ENCODE assay signal across 17 cellular contexts in the genomic region with DNA sequence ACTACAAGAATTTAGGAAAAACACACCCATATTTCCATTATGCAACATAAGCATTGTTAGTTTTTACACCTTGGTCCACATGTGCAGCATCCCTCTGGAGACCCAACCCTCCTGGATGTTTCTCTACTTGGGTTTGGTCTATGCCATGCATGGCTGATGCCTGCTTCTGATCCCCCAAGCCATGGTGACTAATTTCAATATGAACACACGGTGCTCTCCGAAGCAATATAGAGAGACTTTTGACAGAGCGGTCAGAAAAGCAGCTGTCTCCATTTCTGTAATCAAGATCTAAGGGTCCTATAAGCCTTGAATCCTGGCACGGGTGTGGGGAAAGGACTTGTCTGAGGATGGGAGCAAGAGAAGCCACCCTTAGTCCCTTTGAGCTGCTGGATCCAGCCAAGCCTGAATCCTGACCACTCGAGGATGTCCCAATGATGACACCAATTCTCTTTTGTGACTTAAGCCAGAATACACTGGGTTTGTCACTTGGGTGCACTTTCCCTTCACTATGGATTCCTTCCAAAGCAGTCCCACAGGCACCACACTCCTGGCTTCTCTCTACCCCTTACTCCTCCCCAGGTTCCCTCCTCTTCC.
A peak's percentile ranks its signal among the peaks of the same experiment; 100 is the strongest.
DNase-seq lines count a peak whose midpoint lies in the region; ATAC-seq, FAIRE-seq and TF ChIP-seq lines count a peak whose summit lies in the region.
"Had no signal": no experiment of that assay in that cellular context is flagged by ENCODE, and none has a peak within 500 bp of the region (broad histone marks: within the 10 kb centered on the region; RNA-seq: fewer than 3 reads in every experiment).

No MANE protein-coding gene starts in this region.

- TF ChIP-seq CTCF in SK-N-SH (IDR thresholded peaks at IDR 0.05) (no peak), GM12878 (IDR thresholded peaks at IDR 0.05 in 2 of 3, conservative IDR thresholded peaks at IDR 0.05 in 1 of 3; ENCODE audit: control insufficient read depth in 2 of 3, extremely low read depth in 1 of 3, insufficient read depth in 1 of 3, low read depth in 3 of 3, low read length in 3 of 3) (no peak), progenitor cell of endocrine pancreas (IDR thresholded peaks at IDR 0.05; ENCODE audit: unreplicated experiment) (no peak)

- ATAC-seq in SK-N-SH treated with all-trans-retinoic acid at 6 μM for 48 hours (no peak), HG02610 (IDR thresholded peaks at IDR 0.05; ENCODE audit: unreplicated experiment) (peak; percentile 47), GM12878 (peak; percentile 29), GM21423 (IDR thresholded peaks at IDR 0.05; ENCODE audit: unreplicated experiment) (no peak)

- H2AFZ ChIP-seq in SK-N-SH (ENCODE audit: low read depth) (no peak overlapping the region), GM12878 (ENCODE audit: control insufficient read depth, low read depth, low read length) (no peak overlapping the region)

- H3K9me3 ChIP-seq in SK-N-SH, result no peaks in the 10 kb centered on the region
- H3K9me3 ChIP-seq in GM12878 (replicated peaks; ENCODE audit: control insufficient read depth, insufficient read depth, low read length), result peaks cover 9% of the 10 kb centered on the region
- H3K9me3 ChIP-seq: psoas muscle, thoracic aorta had no signal

- H3K4me3 ChIP-seq in SK-N-SH (ENCODE audit: low read depth in 2 of 2, low read length in 1 of 2) (no peak overlapping the region), GM12878 (no peak overlapping the region)
- H3K4me3 ChIP-seq: psoas muscle, thoracic aorta had no signal

- in situ Hi-C loops in GM12878 (cut with MboI), result no loop called here

- H3K4me3 Mint-ChIP-seq in progenitor cell of endocrine pancreas (ENCODE audit: low read depth), result no peak overlapping the region
- H3K4me3 Mint-ChIP-seq: activated naive CD4-positive, alpha-beta T cell treated with anti-CD3 and anti-CD28 coated beads for 36 hours had no signal

- TF ChIP-seq POLR2A in GM12878 (IDR thresholded peaks at IDR 0.05; ENCODE audit: low read depth, low read length), result no peak

- TF ChIP-seq RAD21 in SK-N-SH (IDR thresholded peaks at IDR 0.05; ENCODE audit: low read length), result no peak
- TF ChIP-seq RAD21 in GM12878 (IDR thresholded peaks at IDR 0.05; ENCODE audit: insufficient read depth, low read depth, low read length), result no peak

- SMC1A ChIA-PET in GM12878 (lab: Charles Lee; ENCODE audit: uncharacterized antibody, unreplicated experiment), result interaction anchor here (0.6 to 3.0 kb wide), 19 partner anchors 10 to 172 kb away, joined by 3 to 29 read pairs (median 5); no protein-coding TSS in a partner anchor

- H3K4me1 ChIP-seq in SK-N-SH (ENCODE audit: control insufficient read depth in 1 of 2, insufficient read depth in 2 of 2, low read depth in 1 of 2, low read length in 1 of 2), result peaks cover 0 to 13% of the 10 kb centered on the region in 2 experiments; a peak in 2 of 4 replicates
- H3K4me1 ChIP-seq in GM12878 (ENCODE audit: control insufficient read depth, insufficient read depth, low read length), result peaks cover 34% of the 10 kb centered on the region
- H3K4me1 ChIP-seq: psoas muscle had no signal

- H4K20me1 ChIP-seq in SK-N-SH (ENCODE audit: insufficient read depth), result peaks cover 9% of the 10 kb centered on the region; the same call in 1 of the 2 replicates
- H4K20me1 ChIP-seq in GM12878 (ENCODE audit: control insufficient read depth, insufficient read depth), result no peaks in the 10 kb centered on the region

- no TSS peak for BruUV-seq in GM12878 (replicated peaks; lab: Mats Ljungman, UMichigan)

- peaks cover 6% of the 10 kb centered on the region for H3K4me1 Mint-ChIP-seq in progenitor cell of endocrine pancreas (ENCODE audit: low read depth)

- H3K9ac ChIP-seq in SK-N-SH (no peak overlapping the region; the same call in 1 of the 2 replicates), GM12878 (ENCODE audit: control insufficient read depth, insufficient read depth, low read length) (no peak overlapping the region)

- POLR2A ChIA-PET in SK-N-SH (lab: Yijun Ruan, JAX) (no interaction called here), GM12878 (lab: Charles Lee) (interaction anchor here (0.6 to 1.0 kb wide), 2 partner anchors 12 to 18 kb away, joined by 4 read pairs; no protein-coding TSS in a partner anchor)

- H3K9me2 ChIP-seq in SK-N-SH, result no peaks in the 10 kb centered on the region

- no peaks in the 10 kb centered on the region for H3K9me3 Mint-ChIP-seq in progenitor cell of endocrine pancreas (ENCODE audit: low read depth)
- H3K9me3 Mint-ChIP-seq: activated naive CD4-positive, alpha-beta T cell treated with anti-CD3 and anti-CD28 coated beads for 36 hours had no signal

- CTCF ChIA-PET in SK-N-SH (lab: Yijun Ruan, JAX) (interaction anchor here (0.7 to 1.7 kb wide), 3 partner anchors 9 to 18 kb away, joined by 3 to 5 read pairs (median 3); no protein-coding TSS in a partner anchor), GM12878 (lab: Yijun Ruan, JAX) (interaction anchor here (1.3 to 1.9 kb wide), 3 partner anchors 17 to 54 kb away, joined by 3 to 10 read pairs (median 4); no protein-coding TSS in a partner anchor)

- no peak for FAIRE-seq in GM12878 (lab: Jason Lieb, UNC)
- FAIRE-seq: H1 had no signal

- peaks cover 29% of the 10 kb centered on the region for H3F3A ChIP-seq in SK-N-SH (replicated peaks; ENCODE audit: insufficient read depth)

- H3K4me2 ChIP-seq in SK-N-SH (0 out of 2 replicates have a peak overlapping the region, but pooled peaks have one; percentile 52), GM12878 (ENCODE audit: control insufficient read depth, insufficient read depth) (no peak overlapping the region)

- H3K36me3 ChIP-seq in SK-N-SH (replicated peaks in 1 of 2; ENCODE audit: control insufficient read depth in 1 of 2, insufficient read depth in 2 of 2, low read length in 1 of 2), result peaks cover 18 to 19% of the 10 kb centered on the region in 2 experiments
- H3K36me3 ChIP-seq in GM12878 (ENCODE audit: control insufficient read depth in 2 of 2, insufficient read depth in 2 of 2, low read length in 1 of 2), result no peaks in the 10 kb centered on the region; a peak in 1 of 4 replicates
- H3K36me3 ChIP-seq: thoracic aorta had no signal

- no peaks in the 10 kb centered on the region for H3K27me3 ChIP-seq in SK-N-SH (ENCODE audit: insufficient read depth)
- H3K27me3 ChIP-seq in GM12878 (replicated peaks in 1 of 2; ENCODE audit: control insufficient read depth in 2 of 2, insufficient read depth in 2 of 2, low read length in 1 of 2), result no peaks in the 10 kb centered on the region

- TF ChIP-seq EP300 in SK-N-SH (IDR thresholded peaks at IDR 0.05; ENCODE audit: borderline replicate concordance in 1 of 2, low read depth in 1 of 2, low read length in 1 of 2), result no peak
- no peak for TF ChIP-seq EP300 in GM12878 (IDR thresholded peaks at IDR 0.05; ENCODE audit: borderline replicate concordance in 1 of 2, control insufficient read depth in 1 of 2, low read depth in 2 of 2, low read length in 2 of 2)

- H3K36me3 Mint-ChIP-seq in progenitor cell of endocrine pancreas (ENCODE audit: insufficient read depth), result peaks cover 26% of the 10 kb centered on the region

- H3K27ac ChIP-seq in SK-N-SH (ENCODE audit: low read depth in 2 of 2, low read length in 1 of 2) (peak overlapping the region in 1 of 2 experiments; percentile 87; a peak in 2 of 4 replicates), GM12878 (ENCODE audit: control insufficient read depth, insufficient read depth) (no peak overlapping the region)
- H3K27ac ChIP-seq: 22Rv1 had no signal

- H3K79me2 ChIP-seq in SK-N-SH (ENCODE audit: insufficient read depth) (peaks cover 43% of the 10 kb centered on the region), GM12878 (ENCODE audit: control insufficient read depth, insufficient read depth, low read length) (no peaks in the 10 kb centered on the region)

- WGBS in SK-N-SH (ENCODE audit: low lambda C conversion rate), result 89% methylated on average over 5 of the region's 5 CpGs
- WGBS in GM12878 (ENCODE audit: insufficient coverage, insufficient replicate concordance, low lambda C conversion rate, missing lambda C conversion rate), result 18% methylated on average over 5 of the region's 5 CpGs

- H3K27me3 Mint-ChIP-seq in progenitor cell of endocrine pancreas, result no peaks in the 10 kb centered on the region

- H3K27ac Mint-ChIP-seq in progenitor cell of endocrine pancreas, result peak overlapping the region; percentile 53
- H3K27ac Mint-ChIP-seq: activated naive CD4-positive, alpha-beta T cell treated with anti-CD3 and anti-CD28 coated beads for 36 hours had no signal

- intact Hi-C loops in GM12878 (cut with micrococcal nuclease; ENCODE audit: unreplicated experiment), result no loop called here

- RAD21 ChIA-PET in GM12878 (lab: Charles Lee; ENCODE audit: unreplicated experiment), result interaction anchor here (0.7 to 3.8 kb wide), 7 partner anchors 18 to 255 kb away, joined by 3 to 17 read pairs (median 5); no protein-coding TSS in a partner anchor

- DNase-seq in SK-N-SH (no peak), GM12878 (ENCODE audit: low read depth, low spot score) (no peak), progenitor cell of endocrine pancreas (ENCODE audit: low spot score, unreplicated experiment) (no peak), NCI-H2029 treated with DMSO at 0.1 percent for 48 hours (lab: John Stamatoyannopoulos, UW) (no peak), cerebellar cortex (ENCODE audit: low spot score) (no peak)
- DNase-seq: activated naive CD4-positive, alpha-beta T cell treated with anti-CD3 and anti-CD28 coated beads for 36 hours; C1 segment of cervical spinal cord; DND-41; left colon; NCI-H1694; psoas muscle had no signal

TF ChIP-seq in SK-N-SH, 30 proteins besides CTCF, POLR2A, EP300 and RAD21 (continues in another document):
- no peak for TF ChIP-seq RCOR1 (IDR thresholded peaks at IDR 0.05; ENCODE audit: low read length)
- no peak for TF ChIP-seq EZH2phosphoT487 (IDR thresholded peaks at IDR 0.05; ENCODE audit: borderline replicate concordance, low read depth)

TF ChIP-seq in SK-N-SH treated with all-trans-retinoic acid at 6 μM for 48 hours, 23 proteins besides CTCF, POLR2A, EP300 and RAD21 (continues in another document):
- TF ChIP-seq ZC3H10 (CRISPR knock-in tag; IDR thresholded peaks at IDR 0.05), result no peak
- TF ChIP-seq OSR1 (CRISPR knock-in tag; IDR thresholded peaks at IDR 0.05), result no peak
- no peak for TF ChIP-seq SNAI2 (CRISPR knock-in tag; IDR thresholded peaks at IDR 0.05)
- no peak for TF ChIP-seq CSDC2 (CRISPR knock-in tag; IDR thresholded peaks at IDR 0.05)
- no peak for TF ChIP-seq ARNTL (CRISPR knock-in tag; IDR thresholded peaks at IDR 0.05; ENCODE audit: borderline replicate concordance, low read depth)

TF ChIP-seq in GM12878, 131 proteins besides CTCF, POLR2A, EP300 and RAD21:
- TF ChIP-seq JUNB (IDR thresholded peaks at IDR 0.05) (peak; percentile 69), ZNF207 (IDR thresholded peaks at IDR 0.05; ENCODE audit: borderline replicate concordance) (no peak), PAX5 (IDR thresholded peaks at IDR 0.05; ENCODE audit: borderline replicate concordance, low read depth, low read length) (peak; percentile 35; the same call in 1 of the 2 replicates), ZBED1 (IDR thresholded peaks at IDR 0.05; ENCODE audit: borderline replicate concordance) (0 out of 2 replicates have a peak, but pooled peaks have one; percentile 20), ZNF274 (IDR thresholded peaks at IDR 0.05; ENCODE audit: insufficient read depth, insufficient read length) (no peak), RUNX3 (IDR thresholded peaks at IDR 0.05; ENCODE audit: low read length) (peak; percentile 33; the same call in 1 of the 2 replicates), CBFB (IDR thresholded peaks at IDR 0.05; ENCODE audit: low read depth) (no peak)

Comparison
In these comparisons a context has a peak if more than half of its experiments do, and no peak if none do; other contexts are left out.
1. ATAC-seq: peak in HG02610 (single experiment) and GM12878 (single experiment); none in SK-N-SH treated with all-trans-retinoic acid at 6 μM for 48 hours (single experiment) and GM21423 (single experiment).